ENCODE assay signal across 9 cellular contexts in the genomic region with DNA sequence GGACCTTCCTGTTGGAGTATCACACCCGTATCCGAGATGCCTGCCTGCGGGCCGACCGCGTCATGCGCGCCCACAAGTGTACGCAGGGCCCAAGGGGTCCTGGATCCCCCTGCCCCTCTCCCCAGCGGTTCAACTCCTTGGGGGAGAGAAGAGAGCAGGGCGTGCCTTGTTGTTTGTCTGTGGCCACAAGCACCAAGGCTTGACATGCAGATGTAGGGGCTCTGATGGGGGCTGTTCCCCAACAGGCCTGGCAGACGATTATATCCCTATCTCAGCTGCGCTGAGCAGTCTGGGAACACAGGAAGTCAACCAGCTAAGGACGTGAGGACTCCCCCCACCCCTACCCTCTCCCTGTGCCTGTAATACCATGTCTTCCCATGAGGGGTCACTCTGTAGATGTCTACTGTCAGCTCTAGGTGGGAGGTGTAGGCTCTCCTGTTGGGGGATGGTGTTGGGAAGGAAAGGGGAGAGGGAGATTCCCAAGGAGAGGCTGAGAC. TPM values are rescaled to one million over a fixed set of nuclear protein-coding genes. Genes with fewer than 3 reads are reported as not detected.
A peak's percentile ranks its signal among the peaks of the same experiment; 100 is the strongest.
DNase-seq lines count a peak whose midpoint lies in the region; ATAC-seq and TF ChIP-seq lines count a peak whose summit lies in the region.
"Had no signal": no experiment of that assay in that cellular context is flagged by ENCODE, and none has a peak within 500 bp of the region (broad histone marks: within the 10 kb centered on the region; RNA-seq: fewer than 3 reads in every experiment).

No MANE protein-coding gene starts in this region.

- in situ Hi-C loops in Panc1 (cut with HindIII; ENCODE audit: low pct_unique_long_range_greater_than_20kb, low sequenced_read_pairs), result no loop called here

- DNase-seq in activated naive CD4-positive, alpha-beta T cell treated with anti-CD3 and anti-CD28 coated beads for 36 hours, result peak; percentile 40
- no peak for DNase-seq in activated naive CD4-positive, alpha-beta T cell treated with anti-CD3 and anti-CD28 coated beads, Interleukin-2, amount 50 U/mL, for 16 hours
- no peak for DNase-seq in Panc1 (ENCODE audit: low read depth, low spot score)
- peak; percentile 47 to 58 for DNase-seq in erythroblast (lab: John Stamatoyannopoulos, UW)
- no peak for DNase-seq in stimulated activated naive B cell treated with anti-CD40 and anti-IgM and Interleukin-4, amounts not matched to agents 10 μg/mL and 1 μg/mL and 100 μg/mL, for 72 hours
- no peak for DNase-seq in UCSD-AML1 (lab: John Stamatoyannopoulos, UW; ENCODE audit: unreplicated experiment)
- DNase-seq in inferior parietal cortex (ENCODE audit: extremely low spot score), result no peak
- DNase-seq: NCI-H524 had no signal

- H3K4me3 ChIP-seq in Panc1 (ENCODE audit: low read depth in 2 of 2, low read length in 2 of 2), result no peak overlapping the region

- BruUV-seq in Panc1 (replicated peaks; lab: Mats Ljungman, UMichigan), result no TSS peak

- H3K27me3 ChIP-seq in Panc1 (ENCODE audit: control insufficient read depth, insufficient read depth, low read length), result no peaks in the 10 kb centered on the region

- H3K4me1 ChIP-seq in Panc1 (ENCODE audit: control insufficient read depth, insufficient read depth, low read length), result peaks cover 33% of the 10 kb centered on the region

- CTCF ChIA-PET in activated naive CD4-positive, alpha-beta T cell treated with anti-CD3 and anti-CD28 coated beads for 36 hours (lab: Charles Lee), result interaction anchor here (0.6 to 6.0 kb wide), 13 partner anchors 9 to 194 kb away, joined by 3 to 34 read pairs (median 4); partner anchors contain the start of genes AP5B1, CCDC85B, FIBP and MUS81
- CTCF ChIA-PET in Panc1 (lab: Charles Lee), result interaction anchor here (0.9 to 1.6 kb wide), 4 partner anchors 18 to 139 kb away, joined by 5 to 12 read pairs (median 6); partner anchors contain the start of genes KAT5 and SNX32

- peaks cover 23% of the 10 kb centered on the region for H3K36me3 ChIP-seq in Panc1 (ENCODE audit: control insufficient read depth, insufficient read depth, low read length)

- TF ChIP-seq CTCF in Panc1 (IDR thresholded peaks at IDR 0.05), result peak; percentile 91

- peak; percentile 59 for ATAC-seq in Panc1
- peak; percentile 30 to 45 for ATAC-seq in stimulated activated naive B cell treated with anti-CD40 and anti-IgM and Interleukin-4, amounts not matched to agents 10 μg/mL and 1 μg/mL and 100 μg/mL, for 72 hours (replicated peaks)
- no peak for ATAC-seq in GM18505 (IDR thresholded peaks at IDR 0.05; ENCODE audit: unreplicated experiment)

- H3K9me3 Mint-ChIP-seq in activated naive CD4-positive, alpha-beta T cell treated with anti-CD3 and anti-CD28 coated beads for 36 hours, result peaks cover 8% of the 10 kb centered on the region
- peaks cover 0 to 5% of the 10 kb centered on the region in 2 donors for H3K9me3 Mint-ChIP-seq in stimulated activated naive B cell treated with anti-CD40 and anti-IgM and Interleukin-4, amounts not matched to agents 10 μg/mL and 1 μg/mL and 100 μg/mL, for 72 hours

- no peak for TF ChIP-seq POLR2A in erythroblast (IDR thresholded peaks at IDR 0.05; ENCODE audit: low read length)
- no peak for TF ChIP-seq POLR2A in GM18505 (IDR thresholded peaks at IDR 0.05; ENCODE audit: borderline replicate concordance, extremely low read depth, insufficient read depth, insufficient read length)

- H3K9me3 ChIP-seq in Panc1 (ENCODE audit: control insufficient read depth, insufficient read depth, low read depth, low read length), result no peaks in the 10 kb centered on the region

- H3K27ac ChIP-seq in Panc1 (ENCODE audit: low read length), result no peak overlapping the region

- H3K4me1 Mint-ChIP-seq in activated naive CD4-positive, alpha-beta T cell treated with anti-CD3 and anti-CD28 coated beads for 36 hours (ENCODE audit: low read depth), result peaks cover 26% of the 10 kb centered on the region
- H3K4me1 Mint-ChIP-seq in stimulated activated naive B cell treated with anti-CD40 and anti-IgM and Interleukin-4, amounts not matched to agents 10 μg/mL and 1 μg/mL and 100 μg/mL, for 72 hours, result peaks cover 26 to 37% of the 10 kb centered on the region in 2 donors

- H3K36me3 Mint-ChIP-seq in activated naive CD4-positive, alpha-beta T cell treated with anti-CD3 and anti-CD28 coated beads for 36 hours (ENCODE audit: low read depth), result peaks cover 43% of the 10 kb centered on the region
- peaks cover 45 to 58% of the 10 kb centered on the region in 2 donors for H3K36me3 Mint-ChIP-seq in stimulated activated naive B cell treated with anti-CD40 and anti-IgM and Interleukin-4, amounts not matched to agents 10 μg/mL and 1 μg/mL and 100 μg/mL, for 72 hours

- no peak overlapping the region for H3K4me3 Mint-ChIP-seq in activated naive CD4-positive, alpha-beta T cell treated with anti-CD3 and anti-CD28 coated beads for 36 hours
- peak overlapping the region in 1 of 2 donors; percentile 29 for H3K4me3 Mint-ChIP-seq in stimulated activated naive B cell treated with anti-CD40 and anti-IgM and Interleukin-4, amounts not matched to agents 10 μg/mL and 1 μg/mL and 100 μg/mL, for 72 hours

- no peaks in the 10 kb centered on the region for H3K27me3 Mint-ChIP-seq in activated naive CD4-positive, alpha-beta T cell treated with anti-CD3 and anti-CD28 coated beads for 36 hours (ENCODE audit: low read depth)
- H3K27me3 Mint-ChIP-seq in stimulated activated naive B cell treated with anti-CD40 and anti-IgM and Interleukin-4, amounts not matched to agents 10 μg/mL and 1 μg/mL and 100 μg/mL, for 72 hours, result no peaks in the 10 kb centered on the region

- POLR2A ChIA-PET in Panc1 (lab: Charles Lee), result interaction anchor here (0.6 to 1.7 kb wide), 3 partner anchors 9 to 735 kb away, joined by 4 to 13 read pairs (median 4); partner anchors contain the start of gene MUS81

- H3K27ac Mint-ChIP-seq in activated naive CD4-positive, alpha-beta T cell treated with anti-CD3 and anti-CD28 coated beads for 36 hours, result no peak overlapping the region
- H3K27ac Mint-ChIP-seq in stimulated activated naive B cell treated with anti-CD40 and anti-IgM and Interleukin-4, amounts not matched to agents 10 μg/mL and 1 μg/mL and 100 μg/mL, for 72 hours, result peak overlapping the region; percentile 31

- intact Hi-C loops in activated naive CD4-positive, alpha-beta T cell treated with anti-CD3 and anti-CD28 coated beads for 36 hours (cut with micrococcal nuclease), result no loop called here
- intact Hi-C loops in Panc1 (cut with micrococcal nuclease; ENCODE audit: unreplicated experiment), result loop anchor here (10.0 kb wide), 1 partner anchor 296 kb away; the partner anchor contains the start of gene LTBP3

RNA-seq across cellular contexts. Expression of gene CFL1, which starts 6.8 kb away (rescaled TPM):
- total RNA-seq in activated naive CD4-positive, alpha-beta T cell treated with anti-CD3 and anti-CD28 coated beads for 36 hours, result 1,000 to 10,000 TPM; 1,043 to 1,085 TPM
- total RNA-seq in Panc1 (2021; ENCODE audit: unreplicated experiment), result 1,911 TPM
- polyA plus RNA-seq in Panc1 (2012; ENCODE audit: insufficient read length), result 2,777 TPM

RNA-seq across cellular contexts. Expression of gene MUS81, which starts 9.1 kb away (rescaled TPM):
- total RNA-seq in activated naive CD4-positive, alpha-beta T cell treated with anti-CD3 and anti-CD28 coated beads for 36 hours, result 10 to 100 TPM; 51.4 to 54.7 TPM
- 140 TPM for total RNA-seq in Panc1 (2021; ENCODE audit: unreplicated experiment)
- polyA plus RNA-seq in Panc1 (2012; ENCODE audit: insufficient read length), result 132 TPM

RNA-seq across cellular contexts. Expression of gene SNX32, which starts 17.4 kb away (rescaled TPM):
- 1 to 10 TPM; 1.5 to 2.0 TPM for total RNA-seq in activated naive CD4-positive, alpha-beta T cell treated with anti-CD3 and anti-CD28 coated beads for 36 hours
- total RNA-seq in Panc1 (2021; ENCODE audit: unreplicated experiment), result not detected
- 0.47 TPM for polyA plus RNA-seq in Panc1 (2012; ENCODE audit: insufficient read length)

RNA-seq across cellular contexts. Expression of gene EFEMP2, which starts 21.5 kb away (rescaled TPM):
- 10 to 100 TPM; 10.1 to 11.5 TPM for total RNA-seq in activated naive CD4-positive, alpha-beta T cell treated with anti-CD3 and anti-CD28 coated beads for 36 hours
- total RNA-seq in Panc1 (2021; ENCODE audit: unreplicated experiment), result 23.7 TPM
- polyA plus RNA-seq in Panc1 (2012; ENCODE audit: insufficient read length), result 44.8 TPM

RNA-seq across cellular contexts. Expression of gene CTSW, which starts 28.5 kb away (rescaled TPM):
- under 1 TPM; 0.91 to 0.95 TPM for total RNA-seq in activated naive CD4-positive, alpha-beta T cell treated with anti-CD3 and anti-CD28 coated beads for 36 hours
- total RNA-seq in Panc1 (2021; ENCODE audit: unreplicated experiment), result not detected
- not detected for polyA plus RNA-seq in Panc1 (2012; ENCODE audit: insufficient read length)

Comparison
In these comparisons a context has a peak if more than half of its experiments do, and no peak if none do; other contexts are left out.
1. DNase-seq: peak in activated naive CD4-positive, alpha-beta T cell treated with anti-CD3 and anti-CD28 coated beads for 36 hours (single experiment) and erythroblast (2 of 2); none in activated naive CD4-positive, alpha-beta T cell treated with anti-CD3 and anti-CD28 coated beads, Interleukin-2, amount 50 U/mL, for 16 hours (single experiment), Panc1 (single experiment), stimulated activated naive B cell treated with anti-CD40 and anti-IgM and Interleukin-4, amounts not matched to agents 10 μg/mL and 1 μg/mL and 100 μg/mL, for 72 hours (single experiment), UCSD-AML1 (single experiment) and inferior parietal cortex (single experiment).